20 cellular contexts compared by ENCODE assay signal in genomic region chr5:127906562-127907204, GRCh38.
DNase-seq lines count a peak whose midpoint lies in the region; ATAC-seq lines count a peak whose summit lies in the region.
"Had no signal": no experiment of that assay in that cellular context is flagged by ENCODE, and none has a peak within 500 bp of the region (broad histone marks: within the 10 kb centered on the region; RNA-seq: fewer than 3 reads in every experiment).

No MANE protein-coding gene starts in this region.

- H3K9me3 Mint-ChIP-seq in stimulated activated effector memory CD8-positive, alpha-beta T cell treated with anti-CD3 and anti-CD28 coated beads, Interleukin-12 subunit alpha, Interleukin-12 subunit beta, amount 100 ng/mL, for 72 hours: no peaks in the 10 kb centered on the region
- H3K9me3 Mint-ChIP-seq: activated naive CD8-positive, alpha-beta T cell treated with anti-CD3 and anti-CD28 coated beads for 36 hours; endodermal cell; H9 had no signal

- no peak for DNase-seq in stimulated activated effector memory CD8-positive, alpha-beta T cell treated with anti-CD3 and anti-CD28 coated beads, Interleukin-12 subunit alpha, Interleukin-12 subunit beta, amount 100 ng/mL, for 72 hours (ENCODE audit: low spot score in 2 of 2)
- DNase-seq in kidney glomerular epithelial cell (lab: John Stamatoyannopoulos, UW) (no peak), cerebellum (ENCODE audit: low spot score) (no peak)
- DNase-seq: activated naive CD8-positive, alpha-beta T cell treated with anti-CD3 and anti-CD28 coated beads for 36 hours; body of pancreas; DMS79 treated with DMSO at 0.1 percent for 48 hours; endodermal cell; glutamatergic neuron; H9; IMR-90; MG63; NCI-H146; NCI-H2171; stimulated activated CD4-positive, alpha-beta T cell treated with anti-CD3 and anti-CD28 coated beads, Interleukin-4, amount 100 ng/mL, for 4 hours; upper lobe of right lung had no signal

- ATAC-seq in GM19035 (IDR thresholded peaks at IDR 0.05; ENCODE audit: unreplicated experiment) (peak; percentile 54), GM21619 (IDR thresholded peaks at IDR 0.05; ENCODE audit: unreplicated experiment) (peak; percentile 41), HG02981 (IDR thresholded peaks at IDR 0.05; ENCODE audit: unreplicated experiment) (peak; percentile 37), HG03175 (IDR thresholded peaks at IDR 0.05; ENCODE audit: unreplicated experiment) (no peak)
- ATAC-seq in stimulated activated effector memory CD8-positive, alpha-beta T cell treated with anti-CD3 and anti-CD28 coated beads, Interleukin-12 subunit alpha, Interleukin-12 subunit beta, amount 100 ng/mL, for 72 hours: peak; percentile 71
- ATAC-seq: body of pancreas, left lobe of liver, upper lobe of right lung had no signal

- H3K36me3 Mint-ChIP-seq in stimulated activated effector memory CD8-positive, alpha-beta T cell treated with anti-CD3 and anti-CD28 coated beads, Interleukin-12 subunit alpha, Interleukin-12 subunit beta, amount 100 ng/mL, for 72 hours: no peaks in the 10 kb centered on the region
- H3K36me3 Mint-ChIP-seq: activated naive CD8-positive, alpha-beta T cell treated with anti-CD3 and anti-CD28 coated beads for 36 hours had no signal

- no peak overlapping the region for H3K27ac Mint-ChIP-seq in stimulated activated effector memory CD8-positive, alpha-beta T cell treated with anti-CD3 and anti-CD28 coated beads, Interleukin-12 subunit alpha, Interleukin-12 subunit beta, amount 100 ng/mL, for 72 hours
- H3K27ac Mint-ChIP-seq: activated naive CD8-positive, alpha-beta T cell treated with anti-CD3 and anti-CD28 coated beads for 36 hours; endodermal cell; H9 had no signal

- H3K4me3 Mint-ChIP-seq in stimulated activated effector memory CD8-positive, alpha-beta T cell treated with anti-CD3 and anti-CD28 coated beads, Interleukin-12 subunit alpha, Interleukin-12 subunit beta, amount 100 ng/mL, for 72 hours: no peak overlapping the region
- H3K4me3 Mint-ChIP-seq: activated naive CD8-positive, alpha-beta T cell treated with anti-CD3 and anti-CD28 coated beads for 36 hours; endodermal cell; H9 had no signal

- peaks cover 14% of the 10 kb centered on the region for H3K4me1 Mint-ChIP-seq in stimulated activated effector memory CD8-positive, alpha-beta T cell treated with anti-CD3 and anti-CD28 coated beads, Interleukin-12 subunit alpha, Interleukin-12 subunit beta, amount 100 ng/mL, for 72 hours
- H3K4me1 Mint-ChIP-seq: H9 had no signal
